Comparison of ENCODE assay signal across 30 cellular contexts in the genomic region with DNA sequence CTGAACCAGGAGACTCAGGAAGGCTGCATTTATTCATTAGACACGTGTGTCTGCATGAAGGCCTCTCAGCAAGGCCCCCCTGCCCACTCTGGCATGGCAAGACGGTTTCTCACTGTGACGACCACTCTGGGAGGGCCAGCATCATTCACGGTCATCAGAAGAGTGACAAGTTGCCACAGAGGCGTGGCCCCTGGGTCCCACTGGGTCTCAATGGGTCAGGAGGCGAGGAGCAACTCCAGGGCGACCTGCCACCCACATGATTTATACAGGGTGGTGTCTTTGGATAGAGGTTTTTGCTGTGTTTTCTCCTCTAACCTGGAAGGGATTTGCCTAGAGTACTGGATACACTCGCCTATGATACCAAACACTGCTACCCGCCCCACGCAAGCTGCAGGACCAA.
"Had no signal": no experiment of that assay in that cellular context is flagged by ENCODE, and none has a peak within 500 bp of the region (broad histone marks: within the 10 kb centered on the region; RNA-seq: fewer than 3 reads in every experiment).

No MANE protein-coding gene starts in this region.

- H3K4me3 Mint-ChIP-seq: activated CD8-positive, alpha-beta T cell treated with anti-CD3 and anti-CD28 coated beads for 36 hours; activated naive CD8-positive, alpha-beta T cell; central memory CD8-positive, alpha-beta T cell; stimulated activated effector memory CD8-positive, alpha-beta T cell treated with anti-CD3 and anti-CD28 coated beads, Interleukin-12 subunit alpha, Interleukin-12 subunit beta, amount 100 ng/mL, for 72 hours; stimulated activated naive CD8-positive, alpha-beta T cell treated with anti-CD3 and anti-CD28 coated beads, Interleukin-15, amount 100 ng/mL, for 72 hours; T-helper 1 cell treated with Interleukin-12 subunit alpha and Interleukin-12 subunit beta and Interleukin-4 antibody, amounts not matched to agents 30 μg/mL and 1 μg/mL, for 36 hours had no signal

- H3K9me3 Mint-ChIP-seq: central memory CD8-positive, alpha-beta T cell had no signal

- H2AFZ ChIP-seq: hepatocyte had no signal

- H3K4me2 ChIP-seq: hepatocyte had no signal

- H3K27ac ChIP-seq: epithelial cell of prostate, hepatocyte, SK-N-MC, upper lobe of left lung, vagina had no signal

- H3K27ac Mint-ChIP-seq: activated CD8-positive, alpha-beta T cell treated with anti-CD3 and anti-CD28 coated beads for 36 hours; activated naive CD8-positive, alpha-beta T cell; activated T-helper 2 cell treated with anti-CD3 and anti-CD28 coated beads, Interferon-gamma antibody, Interleukin-2, Interleukin-4, amounts not matched to agents 10 μg/mL and 5 μg/mL and 100 μg/mL, durations not matched to agents 14 hours and 24 hours and 36 hours; stimulated activated effector memory CD8-positive, alpha-beta T cell treated with anti-CD3 and anti-CD28 coated beads, Interleukin-12 subunit alpha, Interleukin-12 subunit beta, amount 100 ng/mL, for 72 hours; stimulated activated naive CD8-positive, alpha-beta T cell treated with anti-CD3 and anti-CD28 coated beads, Interleukin-15, amount 100 ng/mL, for 72 hours; T-helper 1 cell treated with Interleukin-12 subunit alpha and Interleukin-12 subunit beta and Interleukin-4 antibody, amounts not matched to agents 30 μg/mL and 1 μg/mL, for 36 hours had no signal

- ATAC-seq: activated CD8-positive, alpha-beta T cell treated with anti-CD3 and anti-CD28 coated beads for 36 hours; left cardiac atrium; right cardiac atrium; stimulated activated effector memory CD8-positive, alpha-beta T cell treated with anti-CD3 and anti-CD28 coated beads, Interleukin-12 subunit alpha, Interleukin-12 subunit beta, amount 100 ng/mL, for 72 hours; stimulated activated naive CD8-positive, alpha-beta T cell treated with anti-CD3 and anti-CD28 coated beads, Interleukin-15, amount 100 ng/mL, for 72 hours had no signal

- H3K4me3 ChIP-seq: esophagus squamous epithelium, hepatocyte, ovary, SK-N-MC, skin epidermis, upper lobe of left lung, vagina had no signal

- H3K27me3 ChIP-seq: esophagus squamous epithelium, hepatocyte, ovary, upper lobe of left lung, vagina had no signal

- H3K36me3 ChIP-seq: ovary had no signal

- H3K27me3 Mint-ChIP-seq: activated CD8-positive, alpha-beta T cell treated with anti-CD3 and anti-CD28 coated beads for 36 hours; activated naive CD8-positive, alpha-beta T cell; central memory CD8-positive, alpha-beta T cell; stimulated activated naive CD8-positive, alpha-beta T cell treated with anti-CD3 and anti-CD28 coated beads, Interleukin-15, amount 100 ng/mL, for 72 hours had no signal

- H3K9me3 ChIP-seq: esophagus squamous epithelium, ovary, upper lobe of left lung, vagina had no signal

- DNase-seq: activated CD4-positive, alpha-beta T cell treated with anti-CD3 and anti-CD28 coated beads, Interleukin-2, amount 50 U/mL, for 1 hour; activated CD4-positive, CD25-positive, alpha-beta regulatory T cell treated with anti-CD3 and anti-CD28 coated beads, Interleukin-2, amount 50 U/mL, for 72 hours; activated CD8-positive, alpha-beta T cell treated with anti-CD3 and anti-CD28 coated beads for 36 hours; activated naive CD4-positive, alpha-beta T cell treated with Interleukin-2 at 50 U/mL for 16 hours; activated T-cell treated with anti-CD3 and anti-CD28 coated beads, Interleukin-2, amount 50 U/mL, for 48 hours; anterior cingulate cortex; effector CD8-positive, alpha-beta T cell; esophagus squamous epithelium; foreskin melanocyte; glutamatergic neuron; islet precursor cell; left cardiac atrium; midbrain; stimulated activated CD4-positive, alpha-beta T cell treated with anti-CD3 and anti-CD28 coated beads, Interleukin-4, amount 100 ng/mL, for 24 hours; stimulated activated naive CD8-positive, alpha-beta T cell treated with anti-CD3 and anti-CD28 coated beads, Interleukin-15, amount 100 ng/mL, for 72 hours; SW 1271; T1000; upper lobe of left lung had no signal
